ENCODE assay signal across 8 cellular contexts in genomic region chr18:76821356-76821874, GRCh38. TPM values are rescaled to one million over a fixed set of nuclear protein-coding genes. Genes with fewer than 3 reads are reported as not detected.
DNase-seq lines count a peak whose midpoint lies in the region; ATAC-seq, FAIRE-seq and TF ChIP-seq lines count a peak whose summit lies in the region.

No MANE protein-coding gene starts in this region.

- TF ChIP-seq CTCF in keratinocyte (optimal IDR thresholded peaks at IDR 0.05 in 1 of 3, IDR thresholded peaks at IDR 0.05 in 1 of 3, conservative IDR thresholded peaks at IDR 0.05 in 1 of 3; ENCODE audit: extremely low read depth in 1 of 3, insufficient read depth in 2 of 3, low read length in 3 of 3), result no peak
- TF ChIP-seq CTCF in testis (IDR thresholded peaks at IDR 0.05), result no peak

- 1 to 2% methylated on average over 12 of the region's 12 CpGs for WGBS in testis, 2 donors

- H3K9me3 Mint-ChIP-seq in activated naive CD4-positive, alpha-beta T cell treated with anti-CD3 and anti-CD28 coated beads, Interleukin-2, amount 50 U/mL, for 72 hours, result no peaks in the 10 kb centered on the region

- H3K9me1 ChIP-seq in keratinocyte (ENCODE audit: control insufficient read depth, extremely low read depth, insufficient read depth, low read length), result no peaks in the 10 kb centered on the region

- no peaks in the 10 kb centered on the region for H4K20me1 ChIP-seq in keratinocyte (ENCODE audit: control insufficient read depth, extremely low read depth, insufficient read depth, low read length)

- H2AFZ ChIP-seq in keratinocyte (ENCODE audit: control insufficient read depth, low read length), result peak overlapping the region; percentile 87

- ATAC-seq in HG03103 (IDR thresholded peaks at IDR 0.05; ENCODE audit: low read depth, unreplicated experiment), result peak; percentile 13
- peak in 1 of 2 donors; percentile 41 for ATAC-seq in activated naive CD4-positive, alpha-beta T cell treated with anti-CD3 and anti-CD28 coated beads, Interleukin-2, amount 50 U/mL, for 72 hours

- peaks cover 0 to 5% of the 10 kb centered on the region in 2 donors for H3K36me3 Mint-ChIP-seq in activated naive CD4-positive, alpha-beta T cell treated with anti-CD3 and anti-CD28 coated beads, Interleukin-2, amount 50 U/mL, for 72 hours

- H3K27me3 ChIP-seq in keratinocyte (ENCODE audit: control insufficient read depth, extremely low read depth, insufficient read depth, low read length) (no peaks in the 10 kb centered on the region), testis (no peaks in the 10 kb centered on the region)

- peak overlapping the region; percentile 98 for H3K4me2 ChIP-seq in keratinocyte (ENCODE audit: control insufficient read depth, extremely low read depth, insufficient read depth, low read depth, low read length)

- no peak for TF ChIP-seq POLR2A in testis (IDR thresholded peaks at IDR 0.05)

- intact Hi-C loops in testis (cut with DNase I; ENCODE audit: low total_unique reads), result no loop called here

- H3K27ac Mint-ChIP-seq in activated naive CD4-positive, alpha-beta T cell treated with anti-CD3 and anti-CD28 coated beads, Interleukin-2, amount 50 U/mL, for 72 hours, result peak overlapping the region; percentile 90 to 97

- dilution Hi-C loops in keratinocyte (cut with MboI; ENCODE audit: extremely low pct_ligation_motif_present, low sequenced_read_pairs), result no loop called here

- H3K79me2 ChIP-seq in keratinocyte (ENCODE audit: control insufficient read depth, insufficient read depth, low read length), result peaks cover 69% of the 10 kb centered on the region

- peak overlapping the region; percentile 64 to 99 (median 96) for H3K4me3 ChIP-seq in keratinocyte (ENCODE audit: control insufficient read depth in 2 of 3, extremely low read depth in 1 of 3, insufficient read depth in 2 of 3, low read depth in 1 of 3, low read length in 3 of 3)
- peak overlapping the region; percentile 87 to 90 for H3K4me3 ChIP-seq in testis

- FAIRE-seq in keratinocyte (lab: Jason Lieb, UNC), result peak; percentile 68

- H3K9ac ChIP-seq in ES-I3 (ENCODE audit: low read depth, low read length), result peak overlapping the region; percentile 81
- peak overlapping the region; percentile 96 for H3K9ac ChIP-seq in keratinocyte (ENCODE audit: control insufficient read depth, extremely low read depth, insufficient read depth, low read length)

- no peak for DNase-seq in activated naive CD4-positive, alpha-beta T cell treated with anti-CD3 and anti-CD28 coated beads, Interleukin-2, amount 50 U/mL, for 72 hours (ENCODE audit: low spot score in 2 of 2)
- DNase-seq in keratinocyte (ENCODE audit: low read depth, low spot score) (no peak), testis (no peak), AG20443 (ENCODE audit: low spot score) (no peak), iPS-NIHi11 (ENCODE audit: low spot score) (no peak)
- DNase-seq in stimulated activated CD4-positive, alpha-beta T cell treated with anti-CD3 and anti-CD28 coated beads, Interleukin-2, amount 100 ng/mL, for 48 hours, result no peak

- H3K36me3 ChIP-seq in ES-I3 (ENCODE audit: insufficient read depth, low read length) (no peaks in the 10 kb centered on the region), keratinocyte (ENCODE audit: control insufficient read depth in 2 of 2, extremely low read depth in 1 of 2, insufficient read depth in 2 of 2, low read length in 2 of 2) (peaks cover 0 to under 1% of the 10 kb centered on the region in 2 experiments), testis (ENCODE audit: low read depth, missing control alignments) (no peaks in the 10 kb centered on the region)

- peak overlapping the region; percentile 94 for H3K27ac ChIP-seq in keratinocyte (ENCODE audit: control insufficient read depth, insufficient read depth, low read length)
- H3K27ac ChIP-seq in testis, result peak overlapping the region; percentile 93 to 96

- H3K9me3 ChIP-seq in ES-I3 (ENCODE audit: control insufficient read depth, insufficient read depth, low read length), result no peaks in the 10 kb centered on the region
- H3K9me3 ChIP-seq in keratinocyte (ENCODE audit: control insufficient read depth, low read depth, low read length), result no peaks in the 10 kb centered on the region
- H3K9me3 ChIP-seq in testis, result no peaks in the 10 kb centered on the region

- H3K4me1 ChIP-seq in ES-I3 (ENCODE audit: insufficient read depth, low read length), result peaks cover 10% of the 10 kb centered on the region; the same call in 1 of the 2 replicates
- H3K4me1 ChIP-seq in keratinocyte (ENCODE audit: control insufficient read depth, extremely low read depth, insufficient read depth, low read length), result peaks cover 21% of the 10 kb centered on the region
- peaks cover 24% of the 10 kb centered on the region for H3K4me1 ChIP-seq in testis

RNA-seq across cellular contexts. Expression of gene ZNF236, which starts 0.9 kb away (rescaled TPM):
- total RNA-seq in activated naive CD4-positive, alpha-beta T cell treated with anti-CD3 and anti-CD28 coated beads, Interleukin-2, amount 50 U/mL, for 72 hours, result 10 to 100 TPM; 17.7 to 24.5 TPM
- 3.6 to 4.6 TPM (median 4.5 TPM) in 3 replicates for polyA plus RNA-seq in keratinocyte
- 6.1 TPM for polyA plus RNA-seq in keratinocyte (2011; ENCODE audit: low read depth)
- 2.1 and 2.3 TPM in 2 replicates for polyA plus RNA-seq in keratinocyte (2011; cell fraction: cytosol; rRNA removed)
- polyA plus RNA-seq in keratinocyte (2011; cell fraction: nucleus; rRNA removed), result 10.7 and 14.4 TPM in 2 replicates
- polyA plus RNA-seq in keratinocyte (2012; ENCODE audit: low replicate concordance), result 2.1 and 3.4 TPM in 2 replicates
- 15.4 to 30.8 TPM (median 25.0 TPM) in 3 replicates for polyA minus RNA-seq in keratinocyte
- polyA minus RNA-seq in keratinocyte (2011; cell fraction: cytosol; rRNA and poly(A)+ RNA removed), result 12.9 TPM
- polyA minus RNA-seq in keratinocyte (2011; cell fraction: nucleus; rRNA and poly(A)+ RNA removed), result 43.8 and 47.6 TPM in 2 replicates
- total RNA-seq in testis, result 10 to 100 TPM; 53.9 to 58.2 TPM
- 19.5 TPM for polyA plus RNA-seq in testis (ENCODE audit: insufficient read depth, low read depth, low replicate concordance)
